ENCODE assay signal across 14 cellular contexts in the genomic region with DNA sequence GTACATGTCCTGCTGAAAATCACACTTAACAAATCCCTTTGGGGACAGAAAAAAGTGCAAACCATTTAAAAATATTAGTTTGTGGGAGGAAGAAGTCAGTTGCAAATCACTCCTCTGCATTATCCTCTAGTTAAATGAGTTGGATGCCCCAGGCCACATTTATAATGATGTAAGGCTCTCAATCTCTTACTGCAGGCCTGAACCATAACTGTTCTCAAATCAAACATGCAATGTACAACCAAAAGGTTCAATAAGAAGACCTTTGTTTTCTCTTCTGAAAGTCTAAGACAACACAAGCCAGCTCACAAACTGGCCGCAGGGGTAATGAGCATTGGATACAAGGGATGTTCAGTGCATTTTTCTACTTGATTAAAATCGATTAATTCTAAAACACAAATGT. TPM values are rescaled to one million over a fixed set of nuclear protein-coding genes. Genes with fewer than 3 reads are reported as not detected.
"Had no signal": no experiment of that assay in that cellular context is flagged by ENCODE, and none has a peak within 500 bp of the region (broad histone marks: within the 10 kb centered on the region; RNA-seq: fewer than 3 reads in every experiment).

No MANE protein-coding gene starts in this region.

- H3K4me1 ChIP-seq: uterus had no signal

- H3K4me1 Mint-ChIP-seq: activated CD4-positive, alpha-beta T cell treated with anti-CD3 and anti-CD28 coated beads, Interleukin-2, amount 10 ng/mL, durations not matched to agents 24 days and 14 days; central memory CD8-positive, alpha-beta T cell had no signal

- H3K27me3 ChIP-seq: pancreas, thyroid gland, uterus had no signal

- H3K27ac Mint-ChIP-seq: activated CD4-positive, alpha-beta T cell treated with anti-CD3 and anti-CD28 coated beads, Interleukin-2, amount 10 ng/mL, durations not matched to agents 24 days and 14 days; dendritic cell treated with granulocyte-macrophage colony-stimulating factor and Interleukin-4, amounts not matched to agents 40 ng/mL and 50 ng/mL, for 4 days; effector memory CD8-positive, alpha-beta T cell; nephron progenitor cell had no signal

- H3K4me3 Mint-ChIP-seq: activated CD4-positive, alpha-beta T cell treated with anti-CD3 and anti-CD28 coated beads, Interleukin-2, amount 10 ng/mL, durations not matched to agents 24 days and 14 days; central memory CD8-positive, alpha-beta T cell; dendritic cell treated with granulocyte-macrophage colony-stimulating factor and Interleukin-4, amounts not matched to agents 40 ng/mL and 50 ng/mL, for 4 days; effector memory CD8-positive, alpha-beta T cell; nephron progenitor cell had no signal

- H3K27me3 Mint-ChIP-seq: dendritic cell treated with granulocyte-macrophage colony-stimulating factor and Interleukin-4, amounts not matched to agents 40 ng/mL and 50 ng/mL, for 4 days had no signal

- H3K9me3 ChIP-seq: pancreas, thyroid gland, uterus had no signal

- DNase-seq: activated CD4-positive, alpha-beta T cell treated with anti-CD3 and anti-CD28 coated beads, Interleukin-2, amount 10 ng/mL, durations not matched to agents 24 days and 14 days; activated naive CD4-positive, alpha-beta T cell treated with Interleukin-2 at 50 U/mL for 16 hours; effector memory CD8-positive, alpha-beta T cell; hippocampal formation; nephron progenitor cell; pancreas; stimulated activated CD4-positive, alpha-beta T cell treated with anti-CD3 and anti-CD28 coated beads, Interleukin-15, amount 100 ng/mL, for 24 hours; stimulated activated CD4-positive, alpha-beta T cell treated with anti-CD3 and anti-CD28 coated beads, Interleukin-4, amount 100 ng/mL, for 4 hours; T-helper 9 cell; thyroid gland; uterus had no signal

- H3K4me3 ChIP-seq: lung, pancreas, thyroid gland, uterus had no signal

- H3K27ac ChIP-seq: uterus had no signal

- H3K36me3 ChIP-seq: pancreas, thyroid gland, uterus had no signal

- ATAC-seq: effector memory CD8-positive, alpha-beta T cell had no signal

- H3K9me3 Mint-ChIP-seq: activated CD4-positive, alpha-beta T cell treated with anti-CD3 and anti-CD28 coated beads, Interleukin-2, amount 10 ng/mL, durations not matched to agents 24 days and 14 days; central memory CD8-positive, alpha-beta T cell; dendritic cell treated with granulocyte-macrophage colony-stimulating factor and Interleukin-4, amounts not matched to agents 40 ng/mL and 50 ng/mL, for 4 days; effector memory CD8-positive, alpha-beta T cell; nephron progenitor cell had no signal

RNA-seq across cellular contexts. Expression of gene IGFBP7, which starts 39.7 kb away (rescaled TPM):
- total RNA-seq: activated CD4-positive, alpha-beta T cell treated with anti-CD3 and anti-CD28 coated beads, Interleukin-2, amount 10 ng/mL, durations not matched to agents 24 days and 14 days had no signal
